ENCODE assay signal across 1 cellular context in genomic region chr1:204974326-204974725, GRCh38.
TF ChIP-seq lines count a peak whose summit lies in the region.

No MANE protein-coding gene starts in this region.

TF ChIP-seq in GM23338, 12 proteins besides CTCF, POLR2A, EP300 and RAD21 (continued from another document):
- TF ChIP-seq ZNF462 (CRISPR knock-in tag; IDR thresholded peaks at IDR 0.05) (no peak), JUNB (IDR thresholded peaks at IDR 0.05; ENCODE audit: unreplicated experiment) (no peak), CREB1 (CRISPR knock-in tag; IDR thresholded peaks at IDR 0.05; ENCODE audit: low read depth) (no peak), NANOG (IDR thresholded peaks at IDR 0.05; ENCODE audit: borderline replicate concordance) (no peak), ETS1 (IDR thresholded peaks at IDR 0.05) (no peak), EZH2phosphoT487 (IDR thresholded peaks at IDR 0.05; ENCODE audit: unreplicated experiment) (no peak)
TF ChIP-seq in GM23338: peak in this region for 0.
